ENCODE assay signal across 15 cellular contexts in genomic region chr15:101491739-101492640, GRCh38. TPM values are rescaled to one million over a fixed set of nuclear protein-coding genes. Genes with fewer than 3 reads are reported as not detected.
DNase-seq lines count a peak whose midpoint lies in the region; ATAC-seq and TF ChIP-seq lines count a peak whose summit lies in the region.
"Had no signal": no experiment of that assay in that cellular context is flagged by ENCODE, and none has a peak within 500 bp of the region (broad histone marks: within the 10 kb centered on the region; RNA-seq: fewer than 3 reads in every experiment).

No MANE protein-coding gene starts in this region.

- no peak for TF ChIP-seq CTCF in left ventricle myocardium inferior (IDR thresholded peaks at IDR 0.05; ENCODE audit: borderline replicate concordance)
- TF ChIP-seq CTCF in heart right ventricle (IDR thresholded peaks at IDR 0.05) = no peak
- no peak for TF ChIP-seq CTCF in vagina (IDR thresholded peaks at IDR 0.05)

- H3K27ac ChIP-seq in left ventricle myocardium inferior (replicated peaks) (peak overlapping the region; percentile 64), heart right ventricle (peak overlapping the region in 2 of 10 donors; percentile 22 to 35), angular gyrus (ENCODE audit: low read depth, low read length) (peak overlapping the region; percentile 83), vagina (no peak overlapping the region)
- H3K27ac ChIP-seq: BLaER1 treated with 17β-estradiol and CSF1 and Interleukin-3, amounts not matched to agents 10 nM and 100 nM; SJCRH30 had no signal

- H3K4me1 ChIP-seq in left ventricle myocardium inferior = peaks cover 47% of the 10 kb centered on the region
- peaks cover 0 to 37% (median 10%) of the 10 kb centered on the region in 9 donors for H3K4me1 ChIP-seq in heart right ventricle
- H3K4me1 ChIP-seq in vagina = no peaks in the 10 kb centered on the region
- H3K4me1 ChIP-seq: SJCRH30 had no signal

- DNase-seq in left ventricle myocardium inferior = no peak
- DNase-seq in heart right ventricle = no peak
- peak; percentile 22 for DNase-seq in left lobe of liver (ENCODE audit: low spot score)
- peak; percentile 25 to 56 for DNase-seq in vagina (ENCODE audit: extremely low spot score in 2 of 2)
- no peak for DNase-seq in cerebellar cortex (ENCODE audit: low spot score)
- DNase-seq in medulla oblongata (ENCODE audit: extremely low spot score) = no peak
- no peak for DNase-seq in foreskin melanocyte
- DNase-seq: 8988T, Karpas-422, MM.1S, NCI-H1105, NCI-H187, SJCRH30 had no signal

- no peak overlapping the region for H3K4me3 ChIP-seq in left ventricle myocardium inferior
- no peak overlapping the region for H3K4me3 ChIP-seq in heart right ventricle
- no peak overlapping the region for H3K4me3 ChIP-seq in vagina
- H3K4me3 ChIP-seq: BLaER1 treated with 17β-estradiol and CSF1 and Interleukin-3, amounts not matched to agents 10 nM and 100 nM; SJCRH30 had no signal

- intact Hi-C loops in left ventricle myocardium inferior (cut with micrococcal nuclease) = no loop called here
- intact Hi-C loops in heart right ventricle (cut with DNase I) = loop anchor here in 5 of 10 donors (5.0 to 10.0 kb wide), 5 partner anchors 55 to 197 kb away; partner anchors contain the start of gene SNRPA1 (in 1 of the 5)
- intact Hi-C loops in vagina (cut with DNase I) = no loop called here

- ATAC-seq in heart right ventricle (no peak), left lobe of liver (no peak)

- no peaks in the 10 kb centered on the region for H3K9me3 ChIP-seq in left ventricle myocardium inferior (replicated peaks)
- H3K9me3 ChIP-seq in heart right ventricle = no peaks in the 10 kb centered on the region
- no peaks in the 10 kb centered on the region for H3K9me3 ChIP-seq in vagina
- H3K9me3 ChIP-seq: BLaER1 treated with 17β-estradiol and CSF1 and Interleukin-3, amounts not matched to agents 10 nM and 100 nM; SJCRH30 had no signal

- no peak for TF ChIP-seq POLR2A in vagina (IDR thresholded peaks at IDR 0.05)

- H3K27me3 ChIP-seq in left ventricle myocardium inferior (ENCODE audit: low read depth) (peaks cover 63% of the 10 kb centered on the region), heart right ventricle (peaks cover 0 to 78% (median 24%) of the 10 kb centered on the region in 7 donors), vagina (no peaks in the 10 kb centered on the region)

- H3K36me3 ChIP-seq in left ventricle myocardium inferior (no peaks in the 10 kb centered on the region), heart right ventricle (no peaks in the 10 kb centered on the region), vagina (no peaks in the 10 kb centered on the region)
- H3K36me3 ChIP-seq: BLaER1 treated with 17β-estradiol and CSF1 and Interleukin-3, amounts not matched to agents 10 nM and 100 nM; SJCRH30 had no signal

- WGBS in heart right ventricle, 2 donors = 68 to 74% methylated on average over 18 of the region's 18 CpGs

RNA-seq across cellular contexts. Expression of gene PCSK6, which starts 2.5 kb away (rescaled TPM):
- 28.6 TPM for total RNA-seq in left ventricle myocardium inferior
- 10 to 100 TPM; 12.9 to 34.0 (median 24.7) TPM for total RNA-seq in heart right ventricle
- 10 to 100 TPM in 1 of 2 donors, 1 to 10 TPM in 1; 4.6 to 10.3 TPM for polyA plus RNA-seq in heart right ventricle
- 180 TPM for total RNA-seq in left lobe of liver
- 7.4 TPM for total RNA-seq in vagina

Comparison
In these comparisons a context has a peak if more than half of its experiments do, and no peak if none do; other contexts are left out.
1. DNase-seq: peak in left lobe of liver (single experiment) and vagina (2 of 2); none in left ventricle myocardium inferior (single experiment), heart right ventricle (0 of 2), cerebellar cortex (single experiment), medulla oblongata (single experiment) and foreskin melanocyte (single experiment).